Comparison of ENCODE assay signal across 12 cellular contexts in genomic region chr17:67442787-67443624, GRCh38.
DNase-seq lines count a peak whose midpoint lies in the region; ATAC-seq and TF ChIP-seq lines count a peak whose summit lies in the region.
"Had no signal": no experiment of that assay in that cellular context is flagged by ENCODE, and none has a peak within 500 bp of the region (broad histone marks: within the 10 kb centered on the region; RNA-seq: fewer than 3 reads in every experiment).

No MANE protein-coding gene starts in this region.

- H3K4me1 Mint-ChIP-seq in activated T-cell treated with anti-CD3 and anti-CD28 coated beads, Interleukin-2, amount 50 U/mL, for 24 hours (ENCODE audit: low read depth): peaks cover 86% of the 10 kb centered on the region
- peaks cover 83% of the 10 kb centered on the region for H3K4me1 Mint-ChIP-seq in activated T-cell treated with anti-CD3 and anti-CD28 coated beads, Interleukin-2, amount 50 U/mL, for 4 hours (ENCODE audit: low read depth)
- peaks cover 84% of the 10 kb centered on the region for H3K4me1 Mint-ChIP-seq in activated naive CD8-positive, alpha-beta T cell (ENCODE audit: low read depth)

- no peaks in the 10 kb centered on the region for H3F3A ChIP-seq in PC-3 (ENCODE audit: low read length, unreplicated experiment)

- POLR2A ChIA-PET in PC-3 (lab: Charles Lee; ENCODE audit: unreplicated experiment): interaction anchor here (0.6 kb wide), 1 partner anchor 203 kb away, joined by 8 read pairs; no protein-coding TSS in a partner anchor

- peak overlapping the region in 1 of 5 donors; percentile 48 for H3K9ac ChIP-seq in subcutaneous abdominal adipose tissue (ENCODE audit: low read length in 5 of 5)
- no peak overlapping the region for H3K9ac ChIP-seq in PC-3 (ENCODE audit: low read length)

- no peaks in the 10 kb centered on the region for H3K27me3 Mint-ChIP-seq in activated T-cell treated with anti-CD3 and anti-CD28 coated beads, Interleukin-2, amount 50 U/mL, for 24 hours
- no peaks in the 10 kb centered on the region for H3K27me3 Mint-ChIP-seq in activated T-cell treated with anti-CD3 and anti-CD28 coated beads, Interleukin-2, amount 50 U/mL, for 4 hours (ENCODE audit: low read depth)
- H3K27me3 Mint-ChIP-seq in activated naive CD8-positive, alpha-beta T cell: no peaks in the 10 kb centered on the region

- 40% methylated on average over 10 of the region's 13 CpGs for WGBS in right lobe of liver (ENCODE audit: insufficient coverage, low coverage, low lambda C conversion rate, missing lambda C conversion rate)

- H4K20me1 ChIP-seq in PC-3 (ENCODE audit: low read length): no peaks in the 10 kb centered on the region

- H3K27me3 ChIP-seq in right lobe of liver: no peaks in the 10 kb centered on the region
- no peaks in the 10 kb centered on the region for H3K27me3 ChIP-seq in subcutaneous abdominal adipose tissue (ENCODE audit: control insufficient read depth in 5 of 5, insufficient read depth in 4 of 5, low read length in 5 of 5)
- H3K27me3 ChIP-seq in PC-3 (ENCODE audit: low read length): no peaks in the 10 kb centered on the region

- DNase-seq in activated T-cell treated with anti-CD3 and anti-CD28 coated beads, Interleukin-2, amount 50 U/mL, for 24 hours: peak; percentile 24
- DNase-seq in activated T-cell treated with anti-CD3 and anti-CD28 coated beads, Interleukin-2, amount 50 U/mL, for 4 hours: no peak
- DNase-seq in right lobe of liver: peak in 1 of 3 donors; percentile 50
- DNase-seq in kidney glomerular epithelial cell (lab: John Stamatoyannopoulos, UW): no peak
- DNase-seq in PC-3: no peak
- DNase-seq: Kasumi-1; midbrain; NCI-H524 treated with DMSO at 0.1 percent for 48 hours; stimulated activated CD4-positive, alpha-beta T cell treated with anti-CD3 and anti-CD28 coated beads, Interleukin-2, amount 100 ng/mL, for 24 hours had no signal

- H3K9me2 ChIP-seq in PC-3 (replicated peaks; ENCODE audit: low read length): no peaks in the 10 kb centered on the region

- no TSS peak for BruUV-seq in PC-3 (replicated peaks; lab: Mats Ljungman, UMichigan)

- CTCF ChIA-PET in PC-3 (lab: Charles Lee): interaction anchor here (0.6 kb wide), 2 partner anchors 7 to 33 kb away, joined by 4 read pairs; no protein-coding TSS in a partner anchor

- H3K36me3 ChIP-seq in right lobe of liver (no peaks in the 10 kb centered on the region), subcutaneous abdominal adipose tissue (ENCODE audit: control insufficient read depth in 5 of 5, insufficient read depth in 5 of 5, low read length in 5 of 5) (no peaks in the 10 kb centered on the region), PC-3 (ENCODE audit: low read depth, low read length) (no peaks in the 10 kb centered on the region)

- ATAC-seq in activated T-cell treated with anti-CD3 and anti-CD28 coated beads, Interleukin-2, amount 50 U/mL, for 4 hours: no peak
- ATAC-seq in right lobe of liver (peak; percentile 37 to 71 (median 50)), GM21737 (IDR thresholded peaks at IDR 0.05; ENCODE audit: unreplicated experiment) (no peak), PC-3 (no peak)

- H2AFZ ChIP-seq in PC-3 (ENCODE audit: low read length): no peak overlapping the region

- peak overlapping the region; percentile 94 for H3K27ac Mint-ChIP-seq in activated T-cell treated with anti-CD3 and anti-CD28 coated beads, Interleukin-2, amount 50 U/mL, for 24 hours
- H3K27ac Mint-ChIP-seq in activated naive CD8-positive, alpha-beta T cell: peak overlapping the region; percentile 87

- peaks cover 0 to 3% (median 0%) of the 10 kb centered on the region in 4 donors for H3K4me1 ChIP-seq in right lobe of liver
- peaks cover 0 to 38% (median 6%) of the 10 kb centered on the region in 5 donors for H3K4me1 ChIP-seq in subcutaneous abdominal adipose tissue (ENCODE audit: control insufficient read depth in 5 of 5, insufficient read depth in 5 of 5, low read length in 5 of 5)
- H3K4me1 ChIP-seq in PC-3 (ENCODE audit: insufficient read depth, low read length): peaks cover 17% of the 10 kb centered on the region

- peak overlapping the region; percentile 21 for H3K4me3 Mint-ChIP-seq in activated T-cell treated with anti-CD3 and anti-CD28 coated beads, Interleukin-2, amount 50 U/mL, for 24 hours
- no peak overlapping the region for H3K4me3 Mint-ChIP-seq in activated T-cell treated with anti-CD3 and anti-CD28 coated beads, Interleukin-2, amount 50 U/mL, for 4 hours
- peak overlapping the region; percentile 57 for H3K4me3 Mint-ChIP-seq in activated naive CD8-positive, alpha-beta T cell

- no peaks in the 10 kb centered on the region for H3K79me2 ChIP-seq in PC-3 (ENCODE audit: low read length)

- no peak overlapping the region for H3K4me3 ChIP-seq in right lobe of liver
- H3K4me3 ChIP-seq in subcutaneous abdominal adipose tissue (ENCODE audit: low read depth in 1 of 5, low read length in 5 of 5): peak overlapping the region in 1 of 5 donors; percentile 17
- H3K4me3 ChIP-seq in PC-3 (ENCODE audit: low read length): no peak overlapping the region

- no peak overlapping the region for H3K4me2 ChIP-seq in PC-3 (ENCODE audit: low read length)

- H3K9me3 Mint-ChIP-seq in activated T-cell treated with anti-CD3 and anti-CD28 coated beads, Interleukin-2, amount 50 U/mL, for 24 hours: no peaks in the 10 kb centered on the region
- H3K9me3 Mint-ChIP-seq in activated T-cell treated with anti-CD3 and anti-CD28 coated beads, Interleukin-2, amount 50 U/mL, for 4 hours: no peaks in the 10 kb centered on the region
- H3K9me3 Mint-ChIP-seq in activated naive CD8-positive, alpha-beta T cell (ENCODE audit: low read depth): no peaks in the 10 kb centered on the region

- no peaks in the 10 kb centered on the region for H3K9me3 ChIP-seq in right lobe of liver
- no peaks in the 10 kb centered on the region for H3K9me3 ChIP-seq in subcutaneous abdominal adipose tissue (ENCODE audit: control insufficient read depth in 5 of 5, low read length in 5 of 5)
- H3K9me3 ChIP-seq in PC-3 (ENCODE audit: low read length): no peaks in the 10 kb centered on the region

- intact Hi-C loops in right lobe of liver (cut with DNase I): no loop called here
- intact Hi-C loops in PC-3 (cut with micrococcal nuclease): no loop called here

- peak overlapping the region in 1 of 3 donors; percentile 8 for H3K27ac ChIP-seq in right lobe of liver
- peak overlapping the region; percentile 55 for H3K27ac ChIP-seq in subcutaneous abdominal adipose tissue (ENCODE audit: low read depth, low read length)
- H3K27ac ChIP-seq in PC-3 (ENCODE audit: low read length): no peak overlapping the region

- H3K36me3 Mint-ChIP-seq in activated T-cell treated with anti-CD3 and anti-CD28 coated beads, Interleukin-2, amount 50 U/mL, for 24 hours (ENCODE audit: low read depth): peaks cover 4% of the 10 kb centered on the region
- H3K36me3 Mint-ChIP-seq in activated T-cell treated with anti-CD3 and anti-CD28 coated beads, Interleukin-2, amount 50 U/mL, for 4 hours (ENCODE audit: insufficient read depth): peaks cover 7% of the 10 kb centered on the region
- peaks cover 6% of the 10 kb centered on the region for H3K36me3 Mint-ChIP-seq in activated naive CD8-positive, alpha-beta T cell

- TF ChIP-seq POLR2A in right lobe of liver (IDR thresholded peaks at IDR 0.05): no peak

- TF ChIP-seq CTCF in right lobe of liver (IDR thresholded peaks at IDR 0.05) (no peak), PC-3 (conservative IDR thresholded peaks at IDR 0.05; ENCODE audit: low read depth, low read length) (no peak)

Comparison
In these comparisons a context has a peak if more than half of its experiments do, and no peak if none do; other contexts are left out.
1. ATAC-seq: peak in right lobe of liver (4 of 4); none in activated T-cell treated with anti-CD3 and anti-CD28 coated beads, Interleukin-2, amount 50 U/mL, for 4 hours (0 of 2), GM21737 (single experiment) and PC-3 (single experiment).